ENCODE assay signal across 14 cellular contexts in genomic region chr5:98510111-98510510, GRCh38.
DNase-seq lines count a peak whose midpoint lies in the region; ATAC-seq and TF ChIP-seq lines count a peak whose summit lies in the region.
"Had no signal": no experiment of that assay in that cellular context is flagged by ENCODE, and none has a peak within 500 bp of the region (broad histone marks: within the 10 kb centered on the region; RNA-seq: fewer than 3 reads in every experiment).

No MANE protein-coding gene starts in this region.

- H3K27me3 Mint-ChIP-seq in progenitor cell of endocrine pancreas = no peaks in the 10 kb centered on the region
- no peaks in the 10 kb centered on the region for H3K27me3 Mint-ChIP-seq in activated CD8-positive, alpha-beta T cell treated with anti-CD3 and anti-CD28 coated beads for 36 hours

- H3K9me3 Mint-ChIP-seq in progenitor cell of endocrine pancreas (ENCODE audit: low read depth) = no peaks in the 10 kb centered on the region
- H3K9me3 Mint-ChIP-seq in activated CD8-positive, alpha-beta T cell treated with anti-CD3 and anti-CD28 coated beads for 36 hours = no peaks in the 10 kb centered on the region

- WGBS in gastroesophageal sphincter (ENCODE audit: low coverage in 1 of 2), 2 donors = 33 to 64% methylated on average over 2 to 3 of the region's 3 CpGs

- in situ Hi-C loops in ACHN (cut with HindIII; ENCODE audit: low pct_ligation_motif_present, low pct_unique_long_range_greater_than_20kb, low sequenced_read_pairs) = no loop called here

- no peaks in the 10 kb centered on the region for H3K36me3 Mint-ChIP-seq in progenitor cell of endocrine pancreas (ENCODE audit: insufficient read depth)
- no peaks in the 10 kb centered on the region for H3K36me3 Mint-ChIP-seq in activated CD8-positive, alpha-beta T cell treated with anti-CD3 and anti-CD28 coated beads for 36 hours (ENCODE audit: low read depth)

- DNase-seq in ELR (ENCODE audit: low read depth) (peak; percentile 51), progenitor cell of endocrine pancreas (ENCODE audit: low spot score, unreplicated experiment) (no peak), HEK293T (ENCODE audit: extremely low spot score) (no peak), ACHN (no peak), OCI-M1 (lab: John Stamatoyannopoulos, UW) (no peak)
- DNase-seq in activated CD8-positive, alpha-beta T cell treated with anti-CD3 and anti-CD28 coated beads for 36 hours = no peak
- DNase-seq: Caco-2; stimulated activated CD4-positive, alpha-beta T cell treated with anti-CD3 and anti-CD28 coated beads, Interleukin-4, amount 100 ng/mL, for 4 hours; thyroid gland; WERI-Rb-1 had no signal

- intact Hi-C loops in activated CD8-positive, alpha-beta T cell treated with anti-CD3 and anti-CD28 coated beads for 36 hours (cut with micrococcal nuclease) = no loop called here

- ATAC-seq in gastroesophageal sphincter = peak; percentile 25
- ATAC-seq in activated CD8-positive, alpha-beta T cell treated with anti-CD3 and anti-CD28 coated beads for 36 hours = no peak

- CTCF ChIA-PET in activated CD8-positive, alpha-beta T cell treated with anti-CD3 and anti-CD28 coated beads for 36 hours (lab: Charles Lee) = interaction anchor here (1.6 kb wide), 1 partner anchor 261 kb away, joined by 3 read pairs; no protein-coding TSS in a partner anchor
- CTCF ChIA-PET in HEK293T (lab: Yijun Ruan, JAX) = no interaction called here

- POLR2A ChIA-PET in activated CD8-positive, alpha-beta T cell treated with anti-CD3 and anti-CD28 coated beads for 36 hours (lab: Charles Lee) = no interaction called here
- POLR2A ChIA-PET in HEK293T (lab: Yijun Ruan, JAX) = no interaction called here

- H3K4me1 ChIP-seq in gastroesophageal sphincter = no peaks in the 10 kb centered on the region
- H3K4me1 ChIP-seq: Caco-2, thyroid gland had no signal

- peak overlapping the region; percentile 36 for H3K4me3 Mint-ChIP-seq in progenitor cell of endocrine pancreas (ENCODE audit: low read depth)
- H3K4me3 Mint-ChIP-seq in activated CD8-positive, alpha-beta T cell treated with anti-CD3 and anti-CD28 coated beads for 36 hours = no peak overlapping the region

- no peak overlapping the region for H3K4me3 ChIP-seq in gastroesophageal sphincter
- H3K4me3 ChIP-seq: thyroid gland had no signal

- TF ChIP-seq CTCF in gastroesophageal sphincter (IDR thresholded peaks at IDR 0.05) (no peak), progenitor cell of endocrine pancreas (IDR thresholded peaks at IDR 0.05; ENCODE audit: unreplicated experiment) (no peak)
- no peak for TF ChIP-seq CTCF in activated CD8-positive, alpha-beta T cell treated with anti-CD3 and anti-CD28 coated beads for 36 hours (IDR thresholded peaks at IDR 0.05)

- H3K9me3 ChIP-seq in gastroesophageal sphincter = no peaks in the 10 kb centered on the region
- H3K9me3 ChIP-seq: Caco-2, neutrophil, thyroid gland had no signal

- no peaks in the 10 kb centered on the region for H3K36me3 ChIP-seq in gastroesophageal sphincter
- H3K36me3 ChIP-seq: neutrophil, thyroid gland, WERI-Rb-1 had no signal

- peak overlapping the region; percentile 60 for H3K27ac Mint-ChIP-seq in progenitor cell of endocrine pancreas
- H3K27ac Mint-ChIP-seq in activated CD8-positive, alpha-beta T cell treated with anti-CD3 and anti-CD28 coated beads for 36 hours = no peak overlapping the region

- H3K27me3 ChIP-seq in gastroesophageal sphincter = no peaks in the 10 kb centered on the region
- H3K27me3 ChIP-seq: neutrophil, thyroid gland had no signal

- TF ChIP-seq EP300 in gastroesophageal sphincter (IDR thresholded peaks at IDR 0.05) = no peak

- no peak overlapping the region for H3K27ac ChIP-seq in gastroesophageal sphincter
- H3K27ac ChIP-seq: KMS-11, neutrophil, thyroid gland, WERI-Rb-1 had no signal

- no peak for TF ChIP-seq POLR2A in gastroesophageal sphincter (IDR thresholded peaks at IDR 0.05)

- peaks cover 34% of the 10 kb centered on the region for H3K4me1 Mint-ChIP-seq in progenitor cell of endocrine pancreas (ENCODE audit: low read depth)
- H3K4me1 Mint-ChIP-seq in activated CD8-positive, alpha-beta T cell treated with anti-CD3 and anti-CD28 coated beads for 36 hours (ENCODE audit: low read depth) = no peaks in the 10 kb centered on the region

TF ChIP-seq in PFSK-1, 5 proteins besides CTCF, POLR2A, EP300 and RAD21:
- TF ChIP-seq TAF1 (IDR thresholded peaks at IDR 0.05; ENCODE audit: borderline replicate concordance, insufficient read depth, low read length) (no peak), FOXP2 (optimal IDR thresholded peaks at IDR 0.05; ENCODE audit: borderline replicate concordance, extremely low read depth, extremely low read length, insufficient read depth) (peak; percentile 18), POLR2AphosphoS5 (IDR thresholded peaks at IDR 0.05; ENCODE audit: low read depth, low read length) (no peak), SIN3A (IDR thresholded peaks at IDR 0.05; ENCODE audit: borderline replicate concordance, insufficient read depth, low read length) (no peak), REST (IDR thresholded peaks at IDR 0.05; ENCODE audit: insufficient read depth in 1 of 2, low read depth in 2 of 2, low read length in 2 of 2) (no peak)

TF ChIP-seq in HEK293T, 16 proteins besides CTCF, POLR2A, EP300 and RAD21:
- TF ChIP-seq SUZ12 (IDR thresholded peaks at IDR 0.05) = no peak
- TF ChIP-seq TARDBP (IDR thresholded peaks at IDR 0.05) = no peak
- no peak for TF ChIP-seq ZNF384 (IDR thresholded peaks at IDR 0.05)
- no peak for TF ChIP-seq HDGF (IDR thresholded peaks at IDR 0.05; ENCODE audit: borderline replicate concordance)
